Comparison of ENCODE assay signal across 8 cellular contexts in the genomic region with DNA sequence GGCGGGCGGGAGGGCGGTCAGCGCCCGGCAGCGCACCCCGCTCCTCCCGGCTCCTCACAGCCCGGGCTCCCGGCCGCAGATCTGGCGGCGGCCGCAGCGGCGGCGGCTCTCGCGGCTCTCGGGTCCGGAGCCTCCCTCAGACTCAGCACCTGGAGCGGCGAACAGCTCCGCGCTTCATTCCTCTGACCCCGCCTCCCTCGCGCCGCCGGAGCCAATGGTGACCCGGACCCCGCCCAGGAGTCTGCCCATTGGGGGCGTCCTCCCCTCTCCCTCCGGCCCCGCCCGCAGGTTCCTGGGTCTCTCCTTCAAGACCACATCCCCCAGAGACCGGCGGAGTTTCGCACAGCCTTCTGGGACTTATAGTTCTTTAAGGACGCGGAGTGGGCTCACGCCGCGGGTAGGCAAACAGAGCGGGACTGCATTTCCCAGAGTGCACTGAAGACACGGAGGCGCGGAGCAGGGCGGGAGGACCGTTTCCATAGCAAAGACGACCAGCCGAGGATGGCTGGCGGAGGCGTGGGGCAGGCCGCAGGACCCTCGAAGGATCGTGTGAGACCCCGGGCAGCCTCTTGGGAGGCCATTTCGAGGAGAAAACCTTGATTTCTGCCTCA. TPM values are rescaled to one million over a fixed set of nuclear protein-coding genes. Genes with fewer than 3 reads are reported as not detected.
DNase-seq lines count a peak whose midpoint lies in the region; ATAC-seq and TF ChIP-seq lines count a peak whose summit lies in the region.

A gene (minus strand): TSS at position 149 of the 611 bp plus-strand sequence. CDS start 76,327 bp downstream, outside the sequence.

- H3K4me3 ChIP-seq in AG04450 (ENCODE audit: low read depth, low read length) (peak within 1 kb of the TSS; percentile 50), spleen (peak within 1 kb of the TSS; percentile 23 to 79 (median 56))

- H3K27me3 ChIP-seq in AG04450 (ENCODE audit: control insufficient read depth, insufficient read depth, low read length): peaks cover 15% of the 10 kb centered on the region
- peaks cover 0 to 53% (median 23%) of the 10 kb centered on the region in 7 donors for H3K27me3 ChIP-seq in spleen (replicated peaks in 1 of 7)

- ATAC-seq in GM19025 (IDR thresholded peaks at IDR 0.05; ENCODE audit: low read depth, unreplicated experiment): peak; percentile 92
- ATAC-seq in HG03280 (IDR thresholded peaks at IDR 0.05; ENCODE audit: unreplicated experiment): peak; percentile 86

- H3K27ac ChIP-seq in AG04450 (ENCODE audit: low read depth, low read length) (no peak within 1 kb of the TSS), spleen (no peak within 1 kb of the TSS)

- peaks cover 6 to 29% (median 22%) of the 10 kb centered on the region in 6 donors for H3K4me1 ChIP-seq in spleen

- intact Hi-C loops in spleen (cut with DNase I; ENCODE audit: low total_unique reads): no loop called here

- CTCF ChIA-PET in AG04450 (lab: Charles Lee): no interaction called here

- TF ChIP-seq POLR2A in spleen (IDR thresholded peaks at IDR 0.05): no peak

- POLR2A ChIA-PET in AG04450 (lab: Yijun Ruan, JAX): interaction anchor here (0.7 kb wide), 1 partner anchor 138 kb away, joined by 3 read pairs; no protein-coding TSS in a partner anchor

- 0 to 5% (median 2%) methylated on average over 20 to 59 of the region's 59 CpGs for WGBS in spleen, 5 donors

- H3K9me3 ChIP-seq in AG04450 (ENCODE audit: control insufficient read depth, insufficient read depth, low read length) (peaks cover 6% of the 10 kb centered on the region; the same call in 1 of the 2 replicates), spleen (no peaks in the 10 kb centered on the region)

- DNase-seq in AG04450 (ENCODE audit: low read depth, low spot score) (peak; percentile 94), NCI-H446 (lab: John Stamatoyannopoulos, UW) (peak; percentile 93 to 97), cerebellum (ENCODE audit: low spot score) (peak; percentile 100), islet precursor cell (peak; percentile 100), spleen (peak; percentile 98)
- peak; percentile 96 for DNase-seq in activated CD4-positive, alpha-beta T cell treated with anti-CD3 and anti-CD28 coated beads for 1 hour

- TF ChIP-seq CTCF in AG04450 (IDR thresholded peaks at IDR 0.05; ENCODE audit: low read depth, low read length): no peak
- TF ChIP-seq CTCF in spleen (IDR thresholded peaks at IDR 0.05 in 8 of 11, conservative IDR thresholded peaks at IDR 0.05 in 3 of 11): peak in 7 of 11 experiments; percentile 9 to 35 (median 20)

- no peaks in the 10 kb centered on the region for H3K36me3 ChIP-seq in spleen

RNA-seq across cellular contexts. Expression of the gene that starts here (rescaled TPM):
- 0.01 TPM in 1 of 2 replicates, not detected in the other for polyA plus RNA-seq in AG04450 (2011; rRNA removed)
- polyA minus RNA-seq in AG04450 (2011; rRNA and poly(A)+ RNA removed): 0.18 TPM in 1 of 2 replicates, not detected in the other
- total RNA-seq in cerebellum: 40.6 TPM
- 1 to 10 TPM in 6 of 7 donors, under 1 TPM in 1; 0.66 to 6.5 (median 2.9) TPM for total RNA-seq in spleen
- 1 to 10 TPM in 2 of 3 donors, under 1 TPM in 1; 0.86 to 1.4 (median 1.3) TPM for polyA plus RNA-seq in spleen

Comparison
In these comparisons a context has a peak if more than half of its experiments do, and no peak if none do; other contexts are left out.
1. Peak in DNase-seq and H3K4me3 ChIP-seq in AG04450; RNA of the gene not detected or under 1 TPM.